ENCODE assay signal across 15 cellular contexts in genomic region chr3:15924914-15925313, GRCh38.
"Had no signal": no experiment of that assay in that cellular context is flagged by ENCODE, and none has a peak within 500 bp of the region (broad histone marks: within the 10 kb centered on the region; RNA-seq: fewer than 3 reads in every experiment).

No MANE protein-coding gene starts in this region.

- DNase-seq: activated CD4-positive, alpha-beta T cell treated with anti-CD3 and anti-CD28 coated beads, Interleukin-2, amount 50 U/mL, for 4 hours; activated gamma-delta T cell; activated T-cell treated with anti-CD3 and anti-CD28 coated beads, Interleukin-2, amount 50 U/mL, for 72 hours; adrenal gland; effector CD4-positive, alpha-beta T cell; hypothalamus; islet precursor cell; left colon; natural killer cell; ovary; psoas muscle; right lobe of liver; small intestine; stimulated activated CD4-positive, alpha-beta T cell treated with anti-CD3 and anti-CD28 coated beads, Interleukin-4, amount 100 ng/mL, for 24 hours; upper lobe of right lung had no signal
